14 cellular contexts compared by ENCODE assay signal in the genomic region with DNA sequence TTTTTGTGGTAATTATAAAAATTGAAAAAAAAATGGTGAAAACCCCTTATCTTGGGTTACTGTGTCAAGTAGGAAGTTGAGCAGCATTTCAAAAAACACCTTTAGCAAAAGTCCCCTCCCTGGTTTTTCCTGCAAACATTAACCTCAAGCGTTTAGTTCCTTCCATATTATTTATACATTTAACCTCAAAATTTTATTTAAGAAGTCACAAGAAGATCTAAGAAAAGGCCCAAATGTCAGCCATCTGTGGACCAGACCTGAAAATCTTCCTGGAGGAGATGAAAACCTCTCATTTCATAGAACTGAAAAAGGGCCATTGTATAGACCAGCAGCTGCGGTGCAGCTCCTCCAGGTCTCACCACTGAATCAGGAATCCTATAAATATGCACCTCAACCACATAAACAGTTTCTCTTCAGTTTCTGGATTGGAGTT. TPM values are rescaled to one million over a fixed set of nuclear protein-coding genes. Genes with fewer than 3 reads are reported as not detected.
A peak's percentile ranks its signal among the peaks of the same experiment; 100 is the strongest.
DNase-seq lines count a peak whose midpoint lies in the region; ATAC-seq, FAIRE-seq and TF ChIP-seq lines count a peak whose summit lies in the region.
"Had no signal": no experiment of that assay in that cellular context is flagged by ENCODE, and none has a peak within 500 bp of the region (broad histone marks: within the 10 kb centered on the region; RNA-seq: fewer than 3 reads in every experiment).

No MANE protein-coding gene starts in this region.

- ATAC-seq in HG03175 (IDR thresholded peaks at IDR 0.05; ENCODE audit: unreplicated experiment) (peak; percentile 33), WTC11 (no peak), HepG2 (no peak)

- H3K27ac Mint-ChIP-seq in activated naive CD4-positive, alpha-beta T cell treated with anti-CD3 and anti-CD28 coated beads, Interleukin-2, amount 10 ng/mL, durations not matched to agents 7 days and 5 days, result peak overlapping the region; percentile 91
- H3K27ac Mint-ChIP-seq in activated naive CD8-positive, alpha-beta T cell, result peak overlapping the region; percentile 93
- no peak overlapping the region for H3K27ac Mint-ChIP-seq in WTC11

- 50% methylated on average over 2 of the region's 2 CpGs for WGBS in HepG2 (ENCODE audit: low lambda C conversion rate)
- 62 to 73% (median 69%) methylated on average over 2 of the region's 2 CpGs for WGBS in ovary, 3 donors

- H3K27ac ChIP-seq in HepG2 (ENCODE audit: extremely low read length, insufficient read depth, low read length) (no peak overlapping the region), ovary (no peak overlapping the region)

- H3K79me2 ChIP-seq in HepG2 (ENCODE audit: insufficient read depth, low read length), result no peaks in the 10 kb centered on the region

- H3K27me3 Mint-ChIP-seq in activated naive CD4-positive, alpha-beta T cell treated with anti-CD3 and anti-CD28 coated beads, Interleukin-2, amount 10 ng/mL, durations not matched to agents 7 days and 5 days, result no peaks in the 10 kb centered on the region
- H3K27me3 Mint-ChIP-seq in activated naive CD8-positive, alpha-beta T cell, result no peaks in the 10 kb centered on the region
- H3K27me3 Mint-ChIP-seq in WTC11 (ENCODE audit: low read depth), result no peaks in the 10 kb centered on the region

- intact Hi-C loops in HepG2 (cut with micrococcal nuclease; ENCODE audit: unreplicated experiment) (no loop called here), ovary (cut with DNase I) (no loop called here)

- no peak overlapping the region for H3K9ac ChIP-seq in HepG2 (ENCODE audit: insufficient read depth, low read depth, low read length)

- DNase-seq in activated naive CD4-positive, alpha-beta T cell treated with anti-CD3 and anti-CD28 coated beads, Interleukin-2, amount 10 ng/mL, durations not matched to agents 7 days and 5 days, result no peak
- no peak for DNase-seq in activated naive CD4-positive, alpha-beta T cell treated with Interleukin-2 at 50 U/mL for 16 hours
- DNase-seq in WTC11 (ENCODE audit: low spot score) (no peak), Kasumi-1 (lab: John Stamatoyannopoulos, UW) (no peak), HepG2 (ENCODE audit: low spot score) (no peak), ovary (no peak)
- DNase-seq: DMS79 treated with DMSO at 0.1 percent for 48 hours, foreskin fibroblast, MV-4-11, NCI-H345 had no signal

- POLR2A ChIA-PET in WTC11 (lab: Charles Lee) (no interaction called here), HepG2 (lab: Yijun Ruan, JAX) (no interaction called here)

- no peaks in the 10 kb centered on the region for H4K20me1 ChIP-seq in HepG2 (ENCODE audit: insufficient read depth, low read length)

- H3K4me3 ChIP-seq in HepG2 (replicated peaks in 1 of 3; ENCODE audit: insufficient read depth in 1 of 3, low read depth in 2 of 3, low read length in 3 of 3) (no peak overlapping the region), ovary (no peak overlapping the region)

- in situ Hi-C loops in HepG2 (cut with HindIII; ENCODE audit: extremely low pct_ligation_motif_present, low pct_unique_long_range_greater_than_20kb), result no loop called here

- H3K4me3 Mint-ChIP-seq in activated naive CD4-positive, alpha-beta T cell treated with anti-CD3 and anti-CD28 coated beads, Interleukin-2, amount 10 ng/mL, durations not matched to agents 7 days and 5 days, result peak overlapping the region; percentile 46
- peak overlapping the region; percentile 83 for H3K4me3 Mint-ChIP-seq in activated naive CD8-positive, alpha-beta T cell
- H3K4me3 Mint-ChIP-seq in WTC11, result no peak overlapping the region

- TF ChIP-seq POLR2A in HepG2 (IDR thresholded peaks at IDR 0.05; ENCODE audit: insufficient read depth in 1 of 2, low read depth in 2 of 2, low read length in 2 of 2) (no peak), ovary (IDR thresholded peaks at IDR 0.05) (no peak)

- CTCF ChIA-PET in activated naive CD4-positive, alpha-beta T cell treated with anti-CD3 and anti-CD28 coated beads, Interleukin-2, amount 10 ng/mL, durations not matched to agents 7 days and 5 days (lab: Charles Lee), result interaction anchor here (1.0 kb wide), 1 partner anchor 15 kb away, joined by 3 read pairs; no protein-coding TSS in a partner anchor
- CTCF ChIA-PET in WTC11 (lab: Charles Lee) (no interaction called here), HepG2 (lab: Yijun Ruan, JAX; ENCODE audit: low intra/inter-chr PET ratio, low total read pairs) (no interaction called here)

- TF ChIP-seq EP300 in HepG2 (IDR thresholded peaks at IDR 0.05; ENCODE audit: low read depth in 2 of 2, low read length in 2 of 2), result no peak
- TF ChIP-seq EP300 in HepG2 (CRISPR knock-in tag; IDR thresholded peaks at IDR 0.05; ENCODE audit: borderline replicate concordance), result no peak
- TF ChIP-seq EP300 in ovary (IDR thresholded peaks at IDR 0.05), result no peak

- FAIRE-seq in HepG2 (lab: Jason Lieb, UNC), result no peak
- FAIRE-seq: astrocyte, urothelium cell line had no signal

- H3K4me1 Mint-ChIP-seq in activated naive CD4-positive, alpha-beta T cell treated with anti-CD3 and anti-CD28 coated beads, Interleukin-2, amount 10 ng/mL, durations not matched to agents 7 days and 5 days, result peaks cover 53% of the 10 kb centered on the region
- H3K4me1 Mint-ChIP-seq in activated naive CD8-positive, alpha-beta T cell (ENCODE audit: low read depth), result peaks cover 59% of the 10 kb centered on the region
- H3K4me1 Mint-ChIP-seq in WTC11, result peaks cover 8% of the 10 kb centered on the region

- H3K27me3 ChIP-seq in HepG2 (ENCODE audit: control insufficient read depth in 1 of 2, insufficient read depth in 2 of 2, low read length in 2 of 2) (no peaks in the 10 kb centered on the region), ovary (no peaks in the 10 kb centered on the region)

- H3K36me3 Mint-ChIP-seq in activated naive CD4-positive, alpha-beta T cell treated with anti-CD3 and anti-CD28 coated beads, Interleukin-2, amount 10 ng/mL, durations not matched to agents 7 days and 5 days, result peaks cover 12% of the 10 kb centered on the region
- H3K36me3 Mint-ChIP-seq in activated naive CD8-positive, alpha-beta T cell, result peaks cover 4% of the 10 kb centered on the region
- H3K36me3 Mint-ChIP-seq in WTC11, result no peaks in the 10 kb centered on the region; the same call in 1 of the 2 replicates

- H3K4me1 ChIP-seq in HepG2 (ENCODE audit: insufficient read depth, low read length), result no peaks in the 10 kb centered on the region
- H3K4me1 ChIP-seq in ovary (ENCODE audit: insufficient read depth), result no peaks in the 10 kb centered on the region

- H3K36me3 ChIP-seq in HepG2 (replicated peaks in 1 of 2; ENCODE audit: control insufficient read depth in 1 of 2, insufficient read depth in 2 of 2, low read length in 2 of 2) (no peaks in the 10 kb centered on the region), ovary (no peaks in the 10 kb centered on the region)

- H3K9me3 Mint-ChIP-seq in activated naive CD4-positive, alpha-beta T cell treated with anti-CD3 and anti-CD28 coated beads, Interleukin-2, amount 10 ng/mL, durations not matched to agents 7 days and 5 days, result no peaks in the 10 kb centered on the region
- H3K9me3 Mint-ChIP-seq in activated naive CD8-positive, alpha-beta T cell (ENCODE audit: low read depth), result no peaks in the 10 kb centered on the region
- peaks cover 12% of the 10 kb centered on the region for H3K9me3 Mint-ChIP-seq in WTC11

- no peak for TF ChIP-seq CTCF in WTC11 (IDR thresholded peaks at IDR 0.05)
- TF ChIP-seq CTCF in HepG2 (CRISPR knock-in tag; IDR thresholded peaks at IDR 0.05), result no peak
- no peak for TF ChIP-seq CTCF in ovary (IDR thresholded peaks at IDR 0.05)

- no peak for TF ChIP-seq RAD21 in HepG2 (CRISPR knock-in tag; IDR thresholded peaks at IDR 0.05)

- no peak overlapping the region for H3K4me2 ChIP-seq in HepG2 (ENCODE audit: low read depth, low read length)

- no peak overlapping the region for H2AFZ ChIP-seq in HepG2 (ENCODE audit: low read length)

- no peaks in the 10 kb centered on the region for H3K9me3 ChIP-seq in HepG2 (ENCODE audit: low read length)
- H3K9me3 ChIP-seq in ovary, result no peaks in the 10 kb centered on the region

- no TSS peak for BruUV-seq in HepG2 (replicated peaks; lab: Mats Ljungman, UMichigan)

TF ChIP-seq in HepG2, 621 proteins besides CTCF, POLR2A, EP300 and RAD21 (continues in another document):
- TF ChIP-seq HOXA9 (CRISPR knock-in tag; IDR thresholded peaks at IDR 0.05; ENCODE audit: borderline replicate concordance) (no peak), ZNF777 (CRISPR knock-in tag; IDR thresholded peaks at IDR 0.05) (no peak)

RNA-seq across cellular contexts. Expression of gene BTG1, which starts 40.4 kb away (rescaled TPM):
- total RNA-seq in WTC11 (2021) (26.7 to 32.0 TPM (median 31.2 TPM) in 3 replicates), HepG2 (2016; rRNA removed; fragmentation: Illumina TruSeq; extraction: Trizol) (7.5 and 9.8 TPM in 2 replicates), ovary (100 to 1,000 TPM in 2 of 7 donors, 10 to 100 TPM in 5; 63.6 to 145 (median 86.1) TPM)
- total RNA-seq in HepG2 (2016; cell fraction: cytosol; rRNA removed; fragmentation: Illumina TruSeq; extraction: Trizol; ENCODE audit: low read depth), result 2.4 and 5.7 TPM in 2 replicates
- 5.9 and 8.9 TPM in 2 replicates for total RNA-seq in HepG2 (2016; cell fraction: insoluble cytoplasmic fraction; rRNA removed; fragmentation: Illumina TruSeq; extraction: Trizol)
- total RNA-seq in HepG2 (2016; cell fraction: membrane; rRNA removed; fragmentation: Illumina TruSeq; extraction: Trizol), result 8.8 and 11.0 TPM in 2 replicates
- total RNA-seq in HepG2 (2016; cell fraction: nucleus; rRNA removed; fragmentation: Illumina TruSeq; extraction: Trizol), result 15.4 TPM in 2 replicates
- polyA plus RNA-seq in HepG2 (2011; rRNA removed) (16.7 and 20.2 TPM in 2 replicates), ovary (10 to 100 TPM; 55.8 to 94.2 TPM)
- 12.2 and 14.4 TPM in 2 replicates for polyA plus RNA-seq in HepG2 (2011; cell fraction: cytosol; rRNA removed)
- 6.9 and 13.9 TPM in 2 replicates for polyA plus RNA-seq in HepG2 (2011; cell fraction: nucleus; rRNA removed)
- 22.3 and 32.9 TPM in 2 replicates for polyA plus RNA-seq in HepG2 (2012)
- polyA plus RNA-seq in HepG2 (2016; cell fraction: cytosol; fragmentation: Illumina TruSeq; extraction: Trizol; ENCODE audit: low read depth), result 5.9 and 6.6 TPM in 2 replicates
- polyA plus RNA-seq in HepG2 (2016; cell fraction: insoluble cytoplasmic fraction; fragmentation: Illumina TruSeq; extraction: Trizol; ENCODE audit: low read depth), result 13.5 and 13.8 TPM in 2 replicates
- polyA plus RNA-seq in HepG2 (2016; cell fraction: membrane; fragmentation: Illumina TruSeq; extraction: Trizol; ENCODE audit: low read depth), result 14.3 TPM in 2 replicates
- polyA plus RNA-seq in HepG2 (2016; cell fraction: nucleus; fragmentation: Illumina TruSeq; extraction: Trizol; ENCODE audit: insufficient read depth, low read depth), result 12.5 and 15.4 TPM in 2 replicates
- polyA minus RNA-seq in HepG2 (2011; rRNA and poly(A)+ RNA removed; ENCODE audit: low replicate concordance), result 33.4 and 51.6 TPM in 2 replicates
- 10.3 and 17.6 TPM in 2 replicates for polyA minus RNA-seq in HepG2 (2011; cell fraction: cytosol; rRNA and poly(A)+ RNA removed)
- polyA minus RNA-seq in HepG2 (2011; cell fraction: nucleus; rRNA and poly(A)+ RNA removed), result 40.3 and 44.8 TPM in 2 replicates
